In the genomic region with DNA sequence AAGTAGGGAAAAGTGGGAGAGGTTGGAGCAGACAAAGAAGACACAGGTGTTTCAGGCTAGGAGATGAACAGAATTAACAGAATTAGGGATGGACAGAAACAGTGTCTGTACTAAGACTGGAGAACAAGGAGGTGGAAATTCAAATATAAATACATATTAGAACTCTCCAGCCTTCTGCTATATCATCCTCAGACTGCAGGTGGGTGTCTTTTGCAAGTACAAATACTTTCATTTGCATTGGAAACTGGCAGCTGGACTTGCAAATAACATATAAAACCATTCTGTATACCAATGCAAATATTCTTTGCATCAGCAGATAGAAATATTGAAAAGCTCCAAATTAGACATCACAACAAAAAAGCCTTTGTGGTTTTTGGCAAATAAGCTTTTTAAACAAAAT, we compare ENCODE assay signal across 12 cellular contexts.
DNase-seq lines count a peak whose midpoint lies in the region; ATAC-seq lines count a peak whose summit lies in the region.
"Had no signal": no experiment of that assay in that cellular context is flagged by ENCODE, and none has a peak within 500 bp of the region (broad histone marks: within the 10 kb centered on the region; RNA-seq: fewer than 3 reads in every experiment).

No MANE protein-coding gene starts in this region.

- H3K4me3 ChIP-seq in skeletal muscle cell (ENCODE audit: low read depth, low read length), result no peak overlapping the region
- H3K4me3 ChIP-seq: A549, tibial artery had no signal

- DNase-seq in NCI-H510A treated with DMSO at 0.1 percent for 48 hours (lab: John Stamatoyannopoulos, UW) (peak; percentile 16), NCI-H510A (lab: John Stamatoyannopoulos, UW) (no peak), amniotic epithelial cell (ENCODE audit: low read depth) (peak; percentile 33), skeletal muscle cell (ENCODE audit: low read depth) (peak; percentile 22), COLO829 (ENCODE audit: low spot score) (no peak), cerebellar nuclear complex (lab: John Stamatoyannopoulos, UW) (no peak), SKM-1 treated with dmso at 0.1 percent for 144 hours (lab: John Stamatoyannopoulos, UW; ENCODE audit: unreplicated experiment) (no peak)
- DNase-seq: activated CD8-positive, alpha-beta T cell treated with anti-CD3 and anti-CD28 coated beads, Interleukin-2, amount 10 ng/mL, durations not matched to agents 7 days and 5 days; Right ventricle myocardium superior; tibial artery had no signal

- ATAC-seq in HG03060 (IDR thresholded peaks at IDR 0.05; ENCODE audit: low read depth, unreplicated experiment), result peak; percentile 22
- ATAC-seq: A549; activated CD8-positive, alpha-beta T cell treated with anti-CD3 and anti-CD28 coated beads, Interleukin-2, amount 10 ng/mL, durations not matched to agents 7 days and 5 days had no signal

Comparison
In these comparisons a context has a peak if more than half of its experiments do, and no peak if none do; other contexts are left out.
1. DNase-seq: peak in NCI-H510A treated with DMSO at 0.1 percent for 48 hours (single experiment), amniotic epithelial cell (single experiment) and skeletal muscle cell (single experiment); none in NCI-H510A (single experiment), COLO829 (single experiment), cerebellar nuclear complex (0 of 2) and SKM-1 treated with dmso at 0.1 percent for 144 hours (single experiment).